Comparison of ENCODE assay signal across 8 cellular contexts in genomic region chr4:74228691-74229640, GRCh38.
A peak's percentile ranks its signal among the peaks of the same experiment; 100 is the strongest.
DNase-seq lines count a peak whose midpoint lies in the region; ATAC-seq, FAIRE-seq and TF ChIP-seq lines count a peak whose summit lies in the region.

No MANE protein-coding gene starts in this region.

- H3K4me1 Mint-ChIP-seq in stimulated activated memory B cell treated with anti-CD40 and anti-IgM and Interleukin-4, amounts not matched to agents 10 μg/mL and 1 μg/mL and 100 μg/mL, for 72 hours = no peaks in the 10 kb centered on the region

- DNase-seq in AG09319 (ENCODE audit: extremely low read depth, low read depth) (no peak), GM18507 (ENCODE audit: extremely low spot score, insufficient read length, low read depth) (peak; percentile 14), NCI-H446 treated with DMSO at 0.1 percent for 48 hours (lab: John Stamatoyannopoulos, UW) (peak; percentile 28), myocyte (ENCODE audit: low read depth) (peak; percentile 75)
- peak; percentile 45 to 72 for DNase-seq in activated CD4-positive, alpha-beta T cell treated with anti-CD3 and anti-CD28 coated beads, Interleukin-2, amount 50 U/mL, for 24 hours (ENCODE audit: low read depth in 1 of 2, low spot score in 1 of 2)
- DNase-seq in effector CD8-positive, alpha-beta T cell (lab: John Stamatoyannopoulos, UW) = peak; percentile 54

- peaks cover 17% of the 10 kb centered on the region for H3K36me3 Mint-ChIP-seq in stimulated activated memory B cell treated with anti-CD40 and anti-IgM and Interleukin-4, amounts not matched to agents 10 μg/mL and 1 μg/mL and 100 μg/mL, for 72 hours

- TF ChIP-seq CTCF in AG09319 (IDR thresholded peaks at IDR 0.05; ENCODE audit: low read depth, low read length) = peak; percentile 73

- H3K27me3 Mint-ChIP-seq in stimulated activated memory B cell treated with anti-CD40 and anti-IgM and Interleukin-4, amounts not matched to agents 10 μg/mL and 1 μg/mL and 100 μg/mL, for 72 hours = no peaks in the 10 kb centered on the region

- peak; percentile 56 for ATAC-seq in HG02970 (IDR thresholded peaks at IDR 0.05; ENCODE audit: low FRiP score, unreplicated experiment)
- peak; percentile 73 for ATAC-seq in stimulated activated memory B cell treated with anti-CD40 and anti-IgM and Interleukin-4, amounts not matched to agents 10 μg/mL and 1 μg/mL and 100 μg/mL, for 72 hours

- peak; percentile 76 for FAIRE-seq in GM18507 (lab: Jason Lieb, UNC)

- H3K4me3 Mint-ChIP-seq in stimulated activated memory B cell treated with anti-CD40 and anti-IgM and Interleukin-4, amounts not matched to agents 10 μg/mL and 1 μg/mL and 100 μg/mL, for 72 hours = no peak overlapping the region

- no peak overlapping the region for H3K27ac Mint-ChIP-seq in stimulated activated memory B cell treated with anti-CD40 and anti-IgM and Interleukin-4, amounts not matched to agents 10 μg/mL and 1 μg/mL and 100 μg/mL, for 72 hours

- no peaks in the 10 kb centered on the region for H3K9me3 Mint-ChIP-seq in stimulated activated memory B cell treated with anti-CD40 and anti-IgM and Interleukin-4, amounts not matched to agents 10 μg/mL and 1 μg/mL and 100 μg/mL, for 72 hours
